Comparison of ENCODE assay signal across 8 cellular contexts in the genomic region with DNA sequence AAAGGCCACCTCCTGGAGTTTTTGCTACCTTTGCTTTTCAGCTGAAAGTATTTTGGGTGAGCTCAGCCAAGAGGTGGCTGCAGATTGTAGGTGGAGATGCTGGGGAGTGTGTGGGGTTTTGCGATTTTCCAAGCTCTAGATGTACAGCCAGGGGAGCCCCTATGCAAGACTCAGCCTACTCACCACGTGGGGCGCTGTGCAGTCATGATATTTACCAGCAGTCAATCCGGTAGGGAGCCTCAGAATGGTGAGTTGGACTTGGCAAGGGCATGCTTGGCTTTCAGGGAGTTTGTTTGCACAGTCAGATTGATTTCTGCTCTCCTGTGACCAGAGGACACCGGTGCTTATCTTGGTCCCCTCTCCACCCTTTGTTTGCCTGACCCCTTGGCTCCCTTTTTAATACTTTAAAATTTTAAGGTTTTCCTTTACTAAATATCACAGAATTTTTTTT.
DNase-seq lines count a peak whose midpoint lies in the region; ATAC-seq and TF ChIP-seq lines count a peak whose summit lies in the region.

No MANE protein-coding gene starts in this region.

- no peaks in the 10 kb centered on the region for H3K9me3 Mint-ChIP-seq in endothelial cell (ENCODE audit: unreplicated experiment)

- peak in 1 of 8 donors; percentile 35 for ATAC-seq in heart right ventricle
- peak; percentile 88 for ATAC-seq in T-helper 17 cell
- no peak for ATAC-seq in GM18861 (IDR thresholded peaks at IDR 0.05; ENCODE audit: unreplicated experiment)
- no peak for ATAC-seq in HG02840 (IDR thresholded peaks at IDR 0.05; ENCODE audit: low FRiP score, unreplicated experiment)

- 21 to 22% methylated on average over 5 of the region's 5 CpGs for whole genome bisulfite sequencing in heart right ventricle, 2 donors

- H3K9me3 ChIP-seq in heart right ventricle (peaks cover 0 to 10% (median 0%) of the 10 kb centered on the region in 11 donors), T-helper 17 cell (ENCODE audit: control insufficient read depth, low read length, poor library complexity, severe bottlenecking) (no peaks in the 10 kb centered on the region)

- peak in 5 of 9 donors; percentile 17 to 39 (median 30) for TF ChIP-seq CTCF in heart right ventricle (IDR thresholded peaks at IDR 0.05)
- peak; percentile 33 for TF ChIP-seq CTCF in endothelial cell (IDR thresholded peaks at IDR 0.05; ENCODE audit: unreplicated experiment)

- H3K27ac ChIP-seq in heart right ventricle = no peak overlapping the region

- no peaks in the 10 kb centered on the region for H3K36me3 ChIP-seq in heart right ventricle

- H3K27me3 Mint-ChIP-seq in T-helper 17 cell (no peaks in the 10 kb centered on the region), endothelial cell (ENCODE audit: unreplicated experiment) (peaks cover 5% of the 10 kb centered on the region)

- H3K36me3 Mint-ChIP-seq in T-helper 17 cell (ENCODE audit: low read depth) (peaks cover 4% of the 10 kb centered on the region), endothelial cell (ENCODE audit: low read depth, unreplicated experiment) (peaks cover 5% of the 10 kb centered on the region)

- H3K4me3 Mint-ChIP-seq in T-helper 17 cell = peak overlapping the region; percentile 81
- H3K4me3 Mint-ChIP-seq in endothelial cell (ENCODE audit: unreplicated experiment) = no peak overlapping the region

- H3K4me3 ChIP-seq in heart right ventricle = no peak overlapping the region

- DNase-seq in heart right ventricle = peak; percentile 9 to 21
- DNase-seq in cardiac septum (ENCODE audit: low spot score) = no peak
- DNase-seq in NAMALWA (ENCODE audit: low spot score) = peak; percentile 68
- DNase-seq in T-helper 17 cell = peak; percentile 50 to 66 (median 60)
- DNase-seq in endothelial cell (ENCODE audit: low spot score) = peak; percentile 64
- peak; percentile 20 to 91 (median 55) for DNase-seq in posterior cingulate gyrus

- H3K27me3 ChIP-seq in heart right ventricle = no peaks in the 10 kb centered on the region

- H3K27ac Mint-ChIP-seq in T-helper 17 cell = peak overlapping the region; percentile 95
- H3K27ac Mint-ChIP-seq in endothelial cell (ENCODE audit: unreplicated experiment) = no peak overlapping the region

- peaks cover 0 to 16% (median 0%) of the 10 kb centered on the region in 9 donors for H3K4me1 ChIP-seq in heart right ventricle

- H3K4me1 Mint-ChIP-seq in T-helper 17 cell = peaks cover 50% of the 10 kb centered on the region
- H3K4me1 Mint-ChIP-seq in endothelial cell (ENCODE audit: unreplicated experiment) = peaks cover 26% of the 10 kb centered on the region

- intact Hi-C loops in heart right ventricle (cut with DNase I) = no loop called here
- intact Hi-C loops in cardiac septum (cut with DNase I) = no loop called here
- intact Hi-C loops in posterior cingulate gyrus (cut with DNase I) = no loop called here
